Comparison of ENCODE assay signal across 8 cellular contexts in genomic region chr1:2205191-2205952, GRCh38. TPM values are rescaled to one million over a fixed set of nuclear protein-coding genes. Genes with fewer than 3 reads are reported as not detected.
DNase-seq lines count a peak whose midpoint lies in the region; ATAC-seq and TF ChIP-seq lines count a peak whose summit lies in the region.

No MANE protein-coding gene starts in this region.

- CTCF ChIA-PET in GM10248 (lab: Yijun Ruan, JAX), result interaction anchor here (1.1 to 2.7 kb wide), 4 partner anchors 10 to 171 kb away, joined by 3 to 12 read pairs (median 4); partner anchors contain the start of gene FAAP20
- CTCF ChIA-PET in HEK293 (lab: Yijun Ruan, JAX), result interaction anchor here (0.7 to 2.1 kb wide), 3 partner anchors 8 to 176 kb away, joined by 5 to 12 read pairs (median 6); partner anchors contain the start of gene FAAP20
- CTCF ChIA-PET in WTC11 (lab: Charles Lee), result interaction anchor here (0.6 to 4.5 kb wide), 16 partner anchors 10 to 1114 kb away, joined by 3 to 46 read pairs (median 4); partner anchors contain the start of gene FAAP20

- H3K36me3 Mint-ChIP-seq in WTC11, result no peaks in the 10 kb centered on the region

- H3K36me3 ChIP-seq in HEK293 (ENCODE audit: control insufficient read depth in 2 of 2, insufficient read depth in 1 of 2, low read length in 2 of 2), result no peaks in the 10 kb centered on the region
- H3K36me3 ChIP-seq in kidney epithelial cell (ENCODE audit: control insufficient read depth, insufficient read depth, low read length), result no peaks in the 10 kb centered on the region

- H3K27ac ChIP-seq in HEK293 (ENCODE audit: extremely low read depth, low read depth, low read length), result no peak overlapping the region; the same call in 1 of the 2 replicates

- H3K27me3 ChIP-seq in kidney epithelial cell (ENCODE audit: control insufficient read depth, insufficient read depth, low read length), result no peaks in the 10 kb centered on the region

- peaks cover 5% of the 10 kb centered on the region for H3K4me1 ChIP-seq in HEK293 (ENCODE audit: control insufficient read depth, insufficient read depth, low read length)

- peak; percentile 82 for ATAC-seq in WTC11

- DNase-seq in GM10248 (ENCODE audit: extremely low spot score), result no peak
- peak; percentile 31 for DNase-seq in NCI-H1417 treated with DMSO at 0.1 percent for 48 hours (lab: John Stamatoyannopoulos, UW)
- DNase-seq in WTC11 (ENCODE audit: low spot score), result peak; percentile 97
- DNase-seq in central memory CD4-positive, alpha-beta T cell, result peak; percentile 90
- no peak for DNase-seq in kidney epithelial cell (ENCODE audit: low read depth)
- DNase-seq in stimulated activated CD4-positive, alpha-beta T cell treated with anti-CD3 and anti-CD28 coated beads, Interleukin-15, amount 100 ng/mL, for 24 hours, result peak; percentile 94
- DNase-seq in KG1 (lab: John Stamatoyannopoulos, UW), result no peak

- POLR2A ChIA-PET in GM10248 (lab: Yijun Ruan, JAX), result interaction anchor here (1.5 kb wide), 1 partner anchor 22 kb away, joined by 4 read pairs; no protein-coding TSS in a partner anchor
- POLR2A ChIA-PET in HEK293 (lab: Yijun Ruan, JAX), result interaction anchor here (0.7 to 2.2 kb wide), 9 partner anchors 10 to 215 kb away, joined by 3 to 14 read pairs (median 4); partner anchors contain the start of genes FAAP20, MORN1, RER1 and SKI
- POLR2A ChIA-PET in WTC11 (lab: Charles Lee), result interaction anchor here (0.6 to 1.8 kb wide), 8 partner anchors 10 to 101 kb away, joined by 3 to 6 read pairs (median 4); partner anchors contain the start of genes FAAP20 and SKI

- H3K27ac Mint-ChIP-seq in WTC11, result no peak overlapping the region

- no peaks in the 10 kb centered on the region for H3K9me3 Mint-ChIP-seq in WTC11

- no peaks in the 10 kb centered on the region for H3K9me3 ChIP-seq in HEK293 (ENCODE audit: control insufficient read depth, insufficient read depth, low read depth, low read length)

- peaks cover 15% of the 10 kb centered on the region for H3K27me3 Mint-ChIP-seq in WTC11 (ENCODE audit: low read depth)

- H3K4me1 Mint-ChIP-seq in WTC11, result peaks cover 16% of the 10 kb centered on the region

- TF ChIP-seq CTCF in GM10248 (IDR thresholded peaks at IDR 0.05; ENCODE audit: control extremely low read depth, extremely low read depth, low read depth, missing control alignments) (peak; percentile 10), HEK293 (tag by site-specific recombination; IDR thresholded peaks at IDR 0.05) (no peak), WTC11 (IDR thresholded peaks at IDR 0.05) (no peak), kidney epithelial cell (IDR thresholded peaks at IDR 0.05; ENCODE audit: insufficient read depth, low read length, poor library complexity, severe bottlenecking) (no peak)

- H3K4me3 ChIP-seq in HEK293 (ENCODE audit: low read depth, low read length) (peak overlapping the region; percentile 19; the same call in 1 of the 2 replicates), kidney epithelial cell (ENCODE audit: low read depth, low read length) (peak overlapping the region; percentile 44)

- H3K4me3 Mint-ChIP-seq in WTC11, result peak overlapping the region; percentile 55

TF ChIP-seq in HEK293, 187 proteins besides CTCF, POLR2A, EP300 and RAD21 (continues in another document):
- TF ChIP-seq BCL11A (tag by site-specific recombination; IDR thresholded peaks at IDR 0.05; ENCODE audit: low read depth) (no peak), WT1 (tag by site-specific recombination; IDR thresholded peaks at IDR 0.05) (no peak), ZNF664 (tag by site-specific recombination; IDR thresholded peaks at IDR 0.05) (no peak), KLF1 (tag by site-specific recombination; IDR thresholded peaks at IDR 0.05) (peak; percentile 77), KLF10 (tag by site-specific recombination; IDR thresholded peaks at IDR 0.05) (peak; percentile 93), GFI1B (tag by site-specific recombination; IDR thresholded peaks at IDR 0.05) (no peak), EGR2 (tag by site-specific recombination; IDR thresholded peaks at IDR 0.05; ENCODE audit: low read depth) (peak; percentile 55), ZBTB21 (tag by site-specific recombination; IDR thresholded peaks at IDR 0.05) (no peak), ZNF426 (tag by site-specific recombination; IDR thresholded peaks at IDR 0.05) (no peak), ZNF704 (tag by site-specific recombination; IDR thresholded peaks at IDR 0.05) (no peak), ZSCAN5A (tag by site-specific recombination; IDR thresholded peaks at IDR 0.05) (no peak), SP3 (tag by site-specific recombination; IDR thresholded peaks at IDR 0.05) (peak; percentile 42)

TF ChIP-seq in WTC11, 78 proteins besides CTCF, POLR2A, EP300 and RAD21 (continues in another document):
- TF ChIP-seq E2F1 (CRISPR knock-in tag; IDR thresholded peaks at IDR 0.05), result 0 out of 2 replicates have a peak, but pooled peaks have one; percentile 52
- TF ChIP-seq FOXP1 (CRISPR knock-in tag; IDR thresholded peaks at IDR 0.05; ENCODE audit: borderline replicate concordance), result peak; percentile 92
- TF ChIP-seq OVOL2 (CRISPR knock-in tag; IDR thresholded peaks at IDR 0.05; ENCODE audit: borderline replicate concordance), result no peak
- peak; percentile 81; the same call in 1 of the 2 replicates for TF ChIP-seq ZNF232 (CRISPR knock-in tag; IDR thresholded peaks at IDR 0.05)
- peak; percentile 47; the same call in 1 of the 2 replicates for TF ChIP-seq USF1 (CRISPR knock-in tag; IDR thresholded peaks at IDR 0.05)
- TF ChIP-seq ZBTB43 (CRISPR knock-in tag; IDR thresholded peaks at IDR 0.05), result peak; percentile 46; the same call in 1 of the 2 replicates
- peak; percentile 75; the same call in 1 of the 2 replicates for TF ChIP-seq HMGXB4 (CRISPR knock-in tag; IDR thresholded peaks at IDR 0.05)
- peak; percentile 69; the same call in 1 of the 2 replicates for TF ChIP-seq ZNF317 (CRISPR knock-in tag; IDR thresholded peaks at IDR 0.05; ENCODE audit: borderline replicate concordance, low read depth)
- peak; percentile 22; the same call in 1 of the 2 replicates for TF ChIP-seq SMAD3 (CRISPR knock-in tag; IDR thresholded peaks at IDR 0.05; ENCODE audit: borderline replicate concordance)
- peak; percentile 92 for TF ChIP-seq MAX (CRISPR knock-in tag; IDR thresholded peaks at IDR 0.05)
- peak; percentile 72 for TF ChIP-seq SP1 (CRISPR knock-in tag; conservative IDR thresholded peaks at IDR 0.05)

RNA-seq across cellular contexts. Expression of gene FAAP20, which starts 10.8 kb away (rescaled TPM):
- total RNA-seq in WTC11 (2021) (133 to 151 TPM (median 150 TPM) in 3 replicates), kidney epithelial cell (50.6 and 65.8 TPM in 2 replicates)

RNA-seq across cellular contexts. Expression of gene SKI, which starts 22.7 kb away (rescaled TPM):
- 75.5 to 88.6 TPM (median 75.6 TPM) in 3 replicates for total RNA-seq in WTC11 (2021)
- 26.9 and 33.8 TPM in 2 replicates for total RNA-seq in kidney epithelial cell

Comparison
In these comparisons a context has a peak if more than half of its experiments do, and no peak if none do; other contexts are left out.
1. DNase-seq: peak in NCI-H1417 treated with DMSO at 0.1 percent for 48 hours (single experiment), WTC11 (single experiment), central memory CD4-positive, alpha-beta T cell (single experiment) and stimulated activated CD4-positive, alpha-beta T cell treated with anti-CD3 and anti-CD28 coated beads, Interleukin-15, amount 100 ng/mL, for 24 hours (single experiment); none in GM10248 (single experiment), kidney epithelial cell (single experiment) and KG1 (single experiment).